Comparison of ENCODE assay signal across 1 cellular context in genomic region chr2:24124003-24124585, GRCh38.
A peak's percentile ranks its signal among the peaks of the same experiment; 100 is the strongest.
TF ChIP-seq lines count a peak whose summit lies in the region.

No MANE protein-coding gene starts in this region.

TF ChIP-seq in K562, 482 proteins besides CTCF, POLR2A, EP300 and RAD21:
- TF ChIP-seq, protein P1, sequence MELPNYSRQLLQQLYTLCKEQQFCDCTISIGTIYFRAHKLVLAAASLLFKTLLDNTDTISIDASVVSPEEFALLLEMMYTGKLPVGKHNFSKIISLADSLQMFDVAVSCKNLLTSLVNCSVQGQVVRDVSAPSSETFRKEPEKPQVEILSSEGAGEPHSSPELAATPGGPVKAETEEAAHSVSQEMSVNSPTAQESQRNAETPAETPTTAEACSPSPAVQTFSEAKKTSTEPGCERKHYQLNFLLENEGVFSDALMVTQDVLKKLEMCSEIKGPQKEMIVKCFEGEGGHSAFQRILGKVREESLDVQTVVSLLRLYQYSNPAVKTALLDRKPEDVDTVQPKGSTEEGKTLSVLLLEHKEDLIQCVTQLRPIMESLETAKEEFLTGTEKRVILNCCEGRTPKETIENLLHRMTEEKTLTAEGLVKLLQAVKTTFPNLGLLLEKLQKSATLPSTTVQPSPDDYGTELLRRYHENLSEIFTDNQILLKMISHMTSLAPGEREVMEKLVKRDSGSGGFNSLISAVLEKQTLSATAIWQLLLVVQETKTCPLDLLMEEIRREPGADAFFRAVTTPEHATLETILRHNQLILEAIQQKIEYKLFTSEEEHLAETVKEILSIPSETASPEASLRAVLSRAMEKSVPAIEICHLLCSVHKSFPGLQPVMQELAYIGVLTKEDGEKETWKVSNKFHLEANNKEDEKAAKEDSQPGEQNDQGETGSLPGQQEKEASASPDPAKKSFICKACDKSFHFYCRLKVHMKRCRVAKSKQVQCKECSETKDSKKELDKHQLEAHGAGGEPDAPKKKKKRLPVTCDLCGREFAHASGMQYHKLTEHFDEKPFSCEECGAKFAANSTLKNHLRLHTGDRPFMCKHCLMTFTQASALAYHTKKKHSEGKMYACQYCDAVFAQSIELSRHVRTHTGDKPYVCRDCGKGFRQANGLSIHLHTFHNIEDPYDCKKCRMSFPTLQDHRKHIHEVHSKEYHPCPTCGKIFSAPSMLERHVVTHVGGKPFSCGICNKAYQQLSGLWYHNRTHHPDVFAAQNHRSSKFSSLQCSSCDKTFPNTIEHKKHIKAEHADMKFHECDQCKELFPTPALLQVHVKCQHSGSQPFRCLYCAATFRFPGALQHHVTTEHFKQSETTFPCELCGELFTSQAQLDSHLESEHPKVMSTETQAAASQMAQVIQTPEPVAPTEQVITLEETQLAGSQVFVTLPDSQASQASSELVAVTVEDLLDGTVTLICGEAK (IDR thresholded peaks at IDR 0.05) = 0 out of 2 replicates have a peak, but pooled peaks have one; percentile 37
- TF ChIP-seq, protein P1 (CRISPR knock-in tag; IDR thresholded peaks at IDR 0.05) = no peak
- TF ChIP-seq ZNF3 (CRISPR knock-in tag; IDR thresholded peaks at IDR 0.05) = no peak
- TF ChIP-seq HDGF (IDR thresholded peaks at IDR 0.05) = no peak
- no peak for TF ChIP-seq KDM5B (IDR thresholded peaks at IDR 0.05; ENCODE audit: insufficient replicate concordance, low read depth, low read length)
- TF ChIP-seq ZNF655 (CRISPR knock-in tag; IDR thresholded peaks at IDR 0.05) = no peak
- TF ChIP-seq FOXK2 (conservative IDR thresholded peaks at IDR 0.05 in 1 of 2, IDR thresholded peaks at IDR 0.05 in 1 of 2; ENCODE audit: low read depth in 2 of 2) = 0 out of 4 replicates have a peak, but pooled peaks of 1 of the 2 experiments have one; percentile 15
- 0 out of 2 replicates have a peak, but pooled peaks have one; percentile 82 for TF ChIP-seq KAT7 (CRISPR knock-in tag; IDR thresholded peaks at IDR 0.05; ENCODE audit: borderline replicate concordance)
- TF ChIP-seq SMAD1 (IDR thresholded peaks at IDR 0.05; ENCODE audit: low read depth, low read length, partially characterized antibody) = no peak
- TF ChIP-seq, protein P2, sequence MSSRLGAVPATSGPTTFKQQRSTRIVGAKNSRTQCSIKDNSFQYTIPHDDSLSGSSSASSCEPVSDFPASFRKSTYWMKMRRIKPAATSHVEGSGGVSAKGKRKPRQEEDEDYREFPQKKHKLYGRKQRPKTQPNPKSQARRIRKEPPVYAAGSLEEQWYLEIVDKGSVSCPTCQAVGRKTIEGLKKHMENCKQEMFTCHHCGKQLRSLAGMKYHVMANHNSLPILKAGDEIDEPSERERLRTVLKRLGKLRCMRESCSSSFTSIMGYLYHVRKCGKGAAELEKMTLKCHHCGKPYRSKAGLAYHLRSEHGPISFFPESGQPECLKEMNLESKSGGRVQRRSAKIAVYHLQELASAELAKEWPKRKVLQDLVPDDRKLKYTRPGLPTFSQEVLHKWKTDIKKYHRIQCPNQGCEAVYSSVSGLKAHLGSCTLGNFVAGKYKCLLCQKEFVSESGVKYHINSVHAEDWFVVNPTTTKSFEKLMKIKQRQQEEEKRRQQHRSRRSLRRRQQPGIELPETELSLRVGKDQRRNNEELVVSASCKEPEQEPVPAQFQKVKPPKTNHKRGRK (tag; IDR thresholded peaks at IDR 0.05) = no peak
- TF ChIP-seq HNRNPH1 (optimal IDR thresholded peaks at IDR 0.05; ENCODE audit: low read depth, low read length) = no peak
- TF ChIP-seq PURB (CRISPR knock-in tag; IDR thresholded peaks at IDR 0.05; ENCODE audit: low read depth) = no peak
- TF ChIP-seq RBBP5 (IDR thresholded peaks at IDR 0.05; ENCODE audit: borderline replicate concordance, insufficient read depth, low read length, poor library complexity, severe bottlenecking) = no peak
- TF ChIP-seq SMC3 (conservative IDR thresholded peaks at IDR 0.05; ENCODE audit: insufficient read depth, low read depth, low read length) = no peak
- TF ChIP-seq YBX1 (IDR thresholded peaks at IDR 0.05) = no peak
- TF ChIP-seq HDAC2 (IDR thresholded peaks at IDR 0.05) = peak; percentile 26; the same call in 1 of the 2 replicates
- TF ChIP-seq CREM (IDR thresholded peaks at IDR 0.05; ENCODE audit: low read depth) = no peak
- TF ChIP-seq, protein P3, sequence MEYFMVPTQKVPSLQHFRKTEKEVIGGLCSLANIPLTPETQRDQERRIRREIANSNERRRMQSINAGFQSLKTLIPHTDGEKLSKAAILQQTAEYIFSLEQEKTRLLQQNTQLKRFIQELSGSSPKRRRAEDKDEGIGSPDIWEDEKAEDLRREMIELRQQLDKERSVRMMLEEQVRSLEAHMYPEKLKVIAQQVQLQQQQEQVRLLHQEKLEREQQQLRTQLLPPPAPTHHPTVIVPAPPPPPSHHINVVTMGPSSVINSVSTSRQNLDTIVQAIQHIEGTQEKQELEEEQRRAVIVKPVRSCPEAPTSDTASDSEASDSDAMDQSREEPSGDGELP (CRISPR knock-in tag; IDR thresholded peaks at IDR 0.05; ENCODE audit: borderline replicate concordance) = 0 out of 2 replicates have a peak, but pooled peaks have one; percentile 23
